ENCODE assay signal across 13 cellular contexts in the genomic region with DNA sequence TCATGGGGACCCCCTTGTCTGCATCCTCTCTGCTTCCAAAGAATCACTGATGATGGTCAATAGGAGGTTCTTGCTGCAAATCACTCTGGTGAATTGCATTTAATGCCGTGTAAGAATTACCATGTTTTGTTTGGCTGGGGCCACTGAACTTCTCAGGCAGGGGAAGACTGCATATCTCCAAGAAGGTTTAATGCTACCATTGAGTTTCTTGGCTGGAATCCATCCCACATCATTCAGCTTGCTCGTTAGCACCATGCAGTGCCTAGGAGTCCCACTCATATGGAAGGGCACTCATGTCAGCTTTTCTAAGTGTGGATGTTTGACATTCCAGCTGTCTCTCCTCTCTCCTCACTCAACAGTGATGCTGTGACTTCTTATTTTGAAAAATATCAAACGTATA. TPM values are rescaled to one million over a fixed set of nuclear protein-coding genes. Genes with fewer than 3 reads are reported as not detected.
A peak's percentile ranks its signal among the peaks of the same experiment; 100 is the strongest.
DNase-seq lines count a peak whose midpoint lies in the region; TF ChIP-seq lines count a peak whose summit lies in the region.
"Had no signal": no experiment of that assay in that cellular context is flagged by ENCODE, and none has a peak within 500 bp of the region (broad histone marks: within the 10 kb centered on the region; RNA-seq: fewer than 3 reads in every experiment).

No MANE protein-coding gene starts in this region.

- DNase-seq in Daoy (ENCODE audit: low read depth): peak; percentile 35
- DNase-seq in RPMI7951 (ENCODE audit: low read depth): peak; percentile 37
- peak; percentile 68 for DNase-seq in astrocyte of the spinal cord (ENCODE audit: low read depth, low spot score)
- peak; percentile 20 for DNase-seq in glomerular visceral epithelial cell (ENCODE audit: extremely low spot score)
- no peak for DNase-seq in activated CD4-positive, alpha-beta T cell treated with anti-CD3 and anti-CD28 coated beads for 4 hours
- DNase-seq in HCEC 1CT: no peak
- no peak for DNase-seq in activated CD4-positive, alpha-beta T cell treated with anti-CD3 and anti-CD28 coated beads for 1 hour
- DNase-seq in mesenteric fat pad (ENCODE audit: low spot score): no peak
- DNase-seq: ACHN, COR-L47, Kasumi-1, NCI-H2029, NCI-H774 had no signal

- in situ Hi-C loops in astrocyte of the spinal cord (cut with HindIII; ENCODE audit: low sequenced_read_pairs): no loop called here

- H3K4me3 ChIP-seq in astrocyte of the spinal cord (ENCODE audit: low read depth, low read length): no peak overlapping the region

- TF ChIP-seq CTCF in astrocyte of the spinal cord (IDR thresholded peaks at IDR 0.05; ENCODE audit: low read depth, low read length): no peak

RNA-seq across cellular contexts. Expression of gene BAMBI, which starts 50.2 kb away (rescaled TPM):
- total RNA-seq in Daoy (2014; rRNA removed; shearing (Covaris generic)): 31.5 and 39.2 TPM in 2 replicates
- total RNA-seq in RPMI7951 (2014; rRNA removed; shearing (Covaris generic)): 39.1 and 44.6 TPM in 2 replicates
- 14.3 TPM for total RNA-seq in mesenteric fat pad

Comparison
In these comparisons a context has a peak if more than half of its experiments do, and no peak if none do; other contexts are left out.
1. DNase-seq: peak in Daoy (single experiment), RPMI7951 (single experiment), astrocyte of the spinal cord (single experiment) and glomerular visceral epithelial cell (single experiment); none in activated CD4-positive, alpha-beta T cell treated with anti-CD3 and anti-CD28 coated beads for 4 hours (0 of 2), HCEC 1CT (single experiment), activated CD4-positive, alpha-beta T cell treated with anti-CD3 and anti-CD28 coated beads for 1 hour (single experiment) and mesenteric fat pad (single experiment).